In genomic region chr11:67303132-67303988, GRCh38 we compare ENCODE assay signal across 8 cellular contexts. TPM values are rescaled to one million over a fixed set of nuclear protein-coding genes. Genes with fewer than 3 reads are reported as not detected.
DNase-seq lines count a peak whose midpoint lies in the region; ATAC-seq, FAIRE-seq and TF ChIP-seq lines count a peak whose summit lies in the region.

Gene SSH3 (plus strand): TSS chr11:67303530. CDS start chr11:67303626, 96 bp downstream.

- H3K4me2 ChIP-seq in astrocyte (ENCODE audit: low read length), result peak within 1 kb of the TSS; percentile 93

- intact Hi-C loops in left cardiac atrium (cut with DNase I), result no loop called here
- intact Hi-C loops in ovary (cut with DNase I), result no loop called here

- whole genome bisulfite sequencing in ovary, 3 donors, result 1% methylated on average over 61 to 83 of the region's 83 CpGs

- H3K4me1 ChIP-seq in astrocyte (ENCODE audit: insufficient read depth, low read length) (peaks cover 10% of the 10 kb centered on the region), ovary (ENCODE audit: insufficient read depth) (peaks cover 9% of the 10 kb centered on the region)

- H3K4me3 Mint-ChIP-seq in HFFc6 (peak within 1 kb of the TSS; percentile 65), astrocyte (ENCODE audit: unreplicated experiment) (peak within 1 kb of the TSS; percentile 73)

- H3K27me3 Mint-ChIP-seq in HFFc6 (ENCODE audit: insufficient read depth) (no peaks in the 10 kb centered on the region), astrocyte (ENCODE audit: low read depth, unreplicated experiment) (peaks cover 2% of the 10 kb centered on the region)

- H2AFZ ChIP-seq in astrocyte (ENCODE audit: low read depth, low read length), result peak within 1 kb of the TSS; percentile 84

- no peaks in the 10 kb centered on the region for H3K27me3 ChIP-seq in astrocyte (ENCODE audit: insufficient read depth, low read length)
- H3K27me3 ChIP-seq in ovary, result no peaks in the 10 kb centered on the region

- peak within 1 kb of the TSS; percentile 18; the same call in 1 of the 2 replicates for H3K27ac Mint-ChIP-seq in HFFc6
- H3K27ac Mint-ChIP-seq in astrocyte (ENCODE audit: unreplicated experiment), result peak within 1 kb of the TSS; percentile 18

- H3K36me3 Mint-ChIP-seq in HFFc6 (ENCODE audit: low read depth) (peaks cover 4% of the 10 kb centered on the region), astrocyte (ENCODE audit: low read depth, unreplicated experiment) (peaks cover 9% of the 10 kb centered on the region)

- TF ChIP-seq EP300 in ovary (IDR thresholded peaks at IDR 0.05), result no peak

- peak; percentile 38 to 40 for DNase-seq in AML-193 (lab: John Stamatoyannopoulos, UW)
- DNase-seq in HFFc6, result peak; percentile 31
- peak; percentile 71 for DNase-seq in RKO (ENCODE audit: low spot score)
- peak; percentile 33 for DNase-seq in astrocyte (ENCODE audit: low read depth)
- peak; percentile 86 for DNase-seq in left cardiac atrium
- peak; percentile 70 to 79 (median 73) for DNase-seq in ovary
- no peak for DNase-seq in NK-92 (lab: John Stamatoyannopoulos, UW; ENCODE audit: unreplicated experiment)

- no peaks in the 10 kb centered on the region for H3K79me2 ChIP-seq in astrocyte (ENCODE audit: insufficient read depth, low read length)

- peaks cover 5% of the 10 kb centered on the region; the same call in 1 of the 2 replicates for H3K4me1 Mint-ChIP-seq in HFFc6 (ENCODE audit: low read depth)
- peaks cover 5% of the 10 kb centered on the region for H3K4me1 Mint-ChIP-seq in astrocyte (ENCODE audit: low read depth, unreplicated experiment)

- no peaks in the 10 kb centered on the region for H3K9me3 ChIP-seq in astrocyte (ENCODE audit: insufficient read depth, low read depth, low read length)
- no peaks in the 10 kb centered on the region for H3K9me3 ChIP-seq in ovary

- ATAC-seq in left cardiac atrium (peak; percentile 90 to 92), GM21360 (IDR thresholded peaks at IDR 0.05; ENCODE audit: unreplicated experiment) (no peak)

- H3K9me3 Mint-ChIP-seq in HFFc6 (no peaks in the 10 kb centered on the region), astrocyte (ENCODE audit: unreplicated experiment) (no peaks in the 10 kb centered on the region)

- H3K36me3 ChIP-seq in astrocyte (ENCODE audit: insufficient read depth, low read length) (peaks cover 2% of the 10 kb centered on the region), ovary (no peaks in the 10 kb centered on the region)

- peak within 1 kb of the TSS; percentile 72 for H3K4me3 ChIP-seq in astrocyte (ENCODE audit: insufficient read depth, low read depth, low read length)
- peak within 1 kb of the TSS; percentile 61 for H3K4me3 ChIP-seq in ovary

- H3K27ac ChIP-seq in astrocyte (ENCODE audit: low read depth, low read length) (peak within 1 kb of the TSS; percentile 26), ovary (peak within 1 kb of the TSS; percentile 81 to 82)

- TF ChIP-seq CTCF in HFFc6 (IDR thresholded peaks at IDR 0.05) (no peak), astrocyte (IDR thresholded peaks at IDR 0.05; ENCODE audit: insufficient read depth, low read depth, low read length) (no peak), ovary (IDR thresholded peaks at IDR 0.05) (no peak)

- TF ChIP-seq POLR2A in ovary (IDR thresholded peaks at IDR 0.05), result peak; percentile 39

- peaks cover 26% of the 10 kb centered on the region for H4K20me1 ChIP-seq in astrocyte (ENCODE audit: insufficient read depth, low read length)

- FAIRE-seq in astrocyte (lab: Jason Lieb, UNC), result no peak

- peak within 1 kb of the TSS; percentile 76 for H3K9ac ChIP-seq in astrocyte (ENCODE audit: low read length)

RNA-seq across cellular contexts. Expression of gene SSH3, which starts in this region (rescaled TPM):
- 10 to 100 TPM; 17.0 to 28.7 (median 22.6) TPM for total RNA-seq in HFFc6 (2021; fragmentation: NEBNext Ultra II Directional; extraction: Animal tissue kit (Norgen Biotek cat#: 25700))
- total RNA-seq in astrocyte (19.1 and 20.1 TPM in 2 replicates), left cardiac atrium (10 to 100 TPM; 18.1 to 22.2 TPM), ovary (10 to 100 TPM; 37.9 to 69.9 (median 52.1) TPM)
- 10 to 100 TPM; 18.1 to 32.1 TPM for polyA plus RNA-seq in ovary
